Comparison of ENCODE assay signal across 19 cellular contexts in genomic region chr11:16346975-16347374, GRCh38.
A peak's percentile ranks its signal among the peaks of the same experiment; 100 is the strongest.
DNase-seq lines count a peak whose midpoint lies in the region; ATAC-seq lines count a peak whose summit lies in the region.
"Had no signal": no experiment of that assay in that cellular context is flagged by ENCODE, and none has a peak within 500 bp of the region (broad histone marks: within the 10 kb centered on the region; RNA-seq: fewer than 3 reads in every experiment).

No MANE protein-coding gene starts in this region.

- no peaks in the 10 kb centered on the region for H3K27me3 ChIP-seq in adipocyte (replicated peaks; ENCODE audit: control insufficient read depth, insufficient read depth, low read length)
- H3K27me3 ChIP-seq: right lobe of liver, thyroid gland had no signal

- H3K36me3 ChIP-seq in adipocyte (ENCODE audit: control insufficient read depth, insufficient read depth, low read length, severe bottlenecking) = no peaks in the 10 kb centered on the region
- H3K36me3 ChIP-seq: neural progenitor cell, right lobe of liver, thyroid gland had no signal

- no peak overlapping the region for H3K4me3 ChIP-seq in adipocyte (ENCODE audit: low read length)
- no peak overlapping the region for H3K4me3 ChIP-seq in skeletal muscle cell (ENCODE audit: low read depth, low read length)
- H3K4me3 ChIP-seq: neural progenitor cell, right lobe of liver, thyroid gland had no signal

- no peak for ATAC-seq in GM19035 (IDR thresholded peaks at IDR 0.05; ENCODE audit: unreplicated experiment)
- no peak for ATAC-seq in HG03045 (IDR thresholded peaks at IDR 0.05; ENCODE audit: unreplicated experiment)
- ATAC-seq: activated CD4-positive, alpha-beta T cell treated with anti-CD3 and anti-CD28 coated beads for 36 hours; right lobe of liver had no signal

- no peak overlapping the region for H3K9ac ChIP-seq in adipocyte (ENCODE audit: low read length)
- H3K9ac ChIP-seq: neural progenitor cell had no signal

- peak; percentile 26 for DNase-seq in DMS153 treated with DMSO at 0.1 percent for 48 hours (lab: John Stamatoyannopoulos, UW; ENCODE audit: unreplicated experiment)
- DNase-seq in DMS153 (lab: John Stamatoyannopoulos, UW) = no peak
- DNase-seq in adipocyte (ENCODE audit: low read depth) = peak; percentile 61
- peak; percentile 3 for DNase-seq in hepatic stellate cell (ENCODE audit: low spot score)
- peak; percentile 34 for DNase-seq in skeletal muscle cell (ENCODE audit: low read depth)
- DNase-seq in stimulated activated CD4-positive, alpha-beta T cell treated with anti-CD3 and anti-CD28 coated beads, Interleukin-4, amount 100 ng/mL, for 4 hours = no peak
- DNase-seq: activated CD4-positive, alpha-beta T cell treated with anti-CD3 and anti-CD28 coated beads for 36 hours; activated CD8-positive, alpha-beta memory T cell treated with anti-CD3 and anti-CD28 coated beads, Interleukin-2, amount 50 U/mL, for 4 hours; activated naive CD4-positive, alpha-beta T cell treated with anti-CD3 and anti-CD28 coated beads, Interleukin-2, amount 10 ng/mL, durations not matched to agents 7 days and 5 days; DMS53; mesendoderm; NCI-H1048; NCI-H226; right lobe of liver; SHP77 treated with DMSO at 0.1 percent for 48 hours; thyroid gland had no signal

- no peaks in the 10 kb centered on the region for H3K4me1 ChIP-seq in adipocyte (ENCODE audit: control insufficient read depth, insufficient read depth, low read length)
- H3K4me1 ChIP-seq: neural progenitor cell, thyroid gland had no signal

- H3K9me3 ChIP-seq in adipocyte (ENCODE audit: control insufficient read depth, low read length) = no peaks in the 10 kb centered on the region
- H3K9me3 ChIP-seq: right lobe of liver, thyroid gland had no signal

Comparison
In these comparisons a context has a peak if more than half of its experiments do, and no peak if none do; other contexts are left out.
1. DNase-seq: peak in DMS153 treated with DMSO at 0.1 percent for 48 hours (single experiment), adipocyte (single experiment), hepatic stellate cell (single experiment) and skeletal muscle cell (single experiment); none in DMS153 (single experiment) and stimulated activated CD4-positive, alpha-beta T cell treated with anti-CD3 and anti-CD28 coated beads, Interleukin-4, amount 100 ng/mL, for 4 hours (0 of 2).